ENCODE assay signal across 18 cellular contexts in genomic region chr10:60534791-60535389, GRCh38.
DNase-seq lines count a peak whose midpoint lies in the region; ATAC-seq, FAIRE-seq and TF ChIP-seq lines count a peak whose summit lies in the region.
"Had no signal": no experiment of that assay in that cellular context is flagged by ENCODE, and none has a peak within 500 bp of the region (broad histone marks: within the 10 kb centered on the region; RNA-seq: fewer than 3 reads in every experiment).

No MANE protein-coding gene starts in this region.

- ATAC-seq in GM18511 (IDR thresholded peaks at IDR 0.05; ENCODE audit: unreplicated experiment) (peak; percentile 73), GM21619 (IDR thresholded peaks at IDR 0.05; ENCODE audit: unreplicated experiment) (peak; percentile 60), HG03457 (IDR thresholded peaks at IDR 0.05; ENCODE audit: unreplicated experiment) (peak; percentile 50), right cardiac atrium (no peak), Right ventricle myocardium inferior (no peak)
- ATAC-seq: body of pancreas had no signal

- no peak overlapping the region for H4K8ac ChIP-seq in H1 (ENCODE audit: extremely low read depth, insufficient read depth, low read length)

- H2BK120ac ChIP-seq in H1 (replicated peaks; ENCODE audit: low read depth, low read length): no peak overlapping the region

- 66% methylated on average over 4 of the region's 4 CpGs; no CpG with 5 or more reads in 1 of the 2 experiments for WGBS in H1 (ENCODE audit: extremely low coverage in 1 of 2, insufficient coverage in 1 of 2, insufficient read length in 1 of 2, insufficient replicate concordance in 2 of 2, low coverage in 1 of 2, low lambda C conversion rate in 2 of 2, missing lambda C conversion rate in 1 of 2), 2 experiments
- WGBS in right cardiac atrium: 80% methylated on average over 4 of the region's 4 CpGs

- no peaks in the 10 kb centered on the region for H4K20me1 ChIP-seq in H1 (replicated peaks in 1 of 2; ENCODE audit: control insufficient read depth in 1 of 2, insufficient read depth in 2 of 2, low read length in 2 of 2)

- no peak for TF ChIP-seq POLR2A in H1 (IDR thresholded peaks at IDR 0.05; ENCODE audit: control extremely low read depth in 1 of 2, low read depth in 2 of 2, low read length in 2 of 2)

- DNase-seq in H1 (ENCODE audit: low read depth in 1 of 2, low spot score in 2 of 2) (no peak), right cardiac atrium (no peak), Right ventricle myocardium inferior (ENCODE audit: missing footprints) (no peak), NCI-H345 (lab: John Stamatoyannopoulos, UW) (no peak)
- no peak for DNase-seq in stimulated activated CD4-positive, alpha-beta T cell treated with anti-CD3 and anti-CD28 coated beads, Interleukin-4, amount 100 ng/mL, for 24 hours
- DNase-seq: activated CD4-positive, alpha-beta T cell treated with anti-CD3 and anti-CD28 coated beads, Interleukin-2, amount 50 U/mL, for 1 hour; activated gamma-delta T cell; body of pancreas; COR-L47; effector CD8-positive, alpha-beta T cell; GF-D8; NCI-H2029 treated with DMSO at 0.1 percent for 48 hours; NCI-H526 treated with DMSO at 0.1 percent for 48 hours had no signal

- no peak overlapping the region for H3K9ac ChIP-seq in H1 (replicated peaks in 1 of 4; ENCODE audit: extremely low read depth in 1 of 4, low read depth in 3 of 4, low read length in 3 of 4)

- H3K14ac ChIP-seq in H1 (ENCODE audit: insufficient read length): no peak overlapping the region

- H3K79me2 ChIP-seq in H1 (ENCODE audit: control insufficient read depth in 1 of 2, insufficient read depth in 2 of 2, low read length in 2 of 2): no peaks in the 10 kb centered on the region

- H3K23me2 ChIP-seq in H1 (ENCODE audit: low read depth, low read length): no peaks in the 10 kb centered on the region

- peaks cover 0 to 7% (median 4%) of the 10 kb centered on the region in 4 experiments; a peak in 3 of 7 replicates for H3K4me1 ChIP-seq in H1 (replicated peaks in 1 of 4; ENCODE audit: control insufficient read depth in 3 of 4, insufficient read depth in 4 of 4, low read length in 3 of 4)
- no peaks in the 10 kb centered on the region for H3K4me1 ChIP-seq in right cardiac atrium (ENCODE audit: control insufficient read depth, insufficient read depth, low read length)
- H3K4me1 ChIP-seq: body of pancreas had no signal

- H3K4me2 ChIP-seq in H1 (ENCODE audit: insufficient read depth in 1 of 2, low read depth in 2 of 2, low read length in 2 of 2): peak overlapping the region in 1 of 2 experiments; percentile 22; a peak in 1 of 4 replicates

- H3K27me3 ChIP-seq in H1 (replicated peaks in 1 of 4; ENCODE audit: control insufficient read depth in 3 of 4, extremely low read depth in 1 of 4, insufficient read depth in 3 of 4, low read length in 3 of 4) (no peaks in the 10 kb centered on the region), right cardiac atrium (ENCODE audit: control insufficient read depth, insufficient read depth) (no peaks in the 10 kb centered on the region)
- H3K27me3 ChIP-seq: body of pancreas had no signal

- no peak overlapping the region for H4K5ac ChIP-seq in H1 (ENCODE audit: insufficient read length, low read depth, low read length)

- no peak overlapping the region for H2AK5ac ChIP-seq in H1 (ENCODE audit: low read depth, low read length)

- H3K79me1 ChIP-seq in H1 (ENCODE audit: low read depth, low read length): no peaks in the 10 kb centered on the region

- no peak overlapping the region for H2BK20ac ChIP-seq in H1 (ENCODE audit: low read length)

- H3K18ac ChIP-seq in H1 (ENCODE audit: extremely low read depth, low read length): no peak overlapping the region

- H4K91ac ChIP-seq in H1 (replicated peaks; ENCODE audit: insufficient read length, low read length): no peak overlapping the region

- POLR2A ChIA-PET in H1 (lab: Charles Lee; ENCODE audit: partially characterized antibody): no interaction called here

- H3K36me3 ChIP-seq in H1 (ENCODE audit: control insufficient read depth in 2 of 4, insufficient read depth in 4 of 4, low read length in 3 of 4): no peaks in the 10 kb centered on the region

- no peak overlapping the region for H2BK12ac ChIP-seq in H1 (ENCODE audit: low read depth, low read length)

- CTCF ChIA-PET in H1 (lab: Charles Lee; ENCODE audit: partially characterized antibody): interaction anchor here (1.0 kb wide), 1 partner anchor 16 kb away, joined by 3 read pairs; no protein-coding TSS in a partner anchor

- H3K4ac ChIP-seq in H1 (replicated peaks; ENCODE audit: insufficient read length, low read depth, low read length): no peak overlapping the region

- intact Hi-C loops in right cardiac atrium (cut with DNase I): no loop called here
- intact Hi-C loops in Right ventricle myocardium inferior (cut with DNase I): no loop called here

- H3K9me3 ChIP-seq in H1 (ENCODE audit: insufficient read depth in 2 of 2, low read depth in 1 of 2, low read length in 1 of 2) (no peaks in the 10 kb centered on the region), right cardiac atrium (ENCODE audit: control insufficient read depth, low read length) (no peaks in the 10 kb centered on the region)
- H3K9me3 ChIP-seq: body of pancreas had no signal

- FAIRE-seq in H1 (lab: Jason Lieb, UNC): peak; percentile 66
- FAIRE-seq: GM18507 had no signal

- H2AFZ ChIP-seq in H1 (ENCODE audit: low read length): no peak overlapping the region

- TF ChIP-seq RAD21 in H1 (IDR thresholded peaks at IDR 0.05 in 1 of 2, conservative IDR thresholded peaks at IDR 0.05 in 1 of 2; ENCODE audit: low read depth in 2 of 2, low read length in 2 of 2): no peak

- H3K23ac ChIP-seq in H1 (ENCODE audit: insufficient read length): no peak overlapping the region

- H3K56ac ChIP-seq in H1 (replicated peaks; ENCODE audit: insufficient read length, low read depth, low read length): no peak overlapping the region

- TF ChIP-seq EP300 in H1 (IDR thresholded peaks at IDR 0.05; ENCODE audit: borderline replicate concordance in 1 of 2, low read depth in 2 of 2, low read length in 2 of 2): no peak

- H2BK15ac ChIP-seq in H1 (ENCODE audit: low read length): no peak overlapping the region

- H3K27ac ChIP-seq in H1 (ENCODE audit: low read depth, low read length) (no peak overlapping the region), right cardiac atrium (ENCODE audit: low read length) (no peak overlapping the region)
- H3K27ac ChIP-seq: body of pancreas had no signal

- TF ChIP-seq CTCF in H1 (IDR thresholded peaks at IDR 0.05; ENCODE audit: control extremely low read depth in 1 of 3, insufficient read depth in 1 of 3, low read depth in 1 of 3, low read length in 3 of 3): no peak

- H3K4me3 ChIP-seq in H1 (ENCODE audit: extremely low read depth in 1 of 4, insufficient read depth in 2 of 4, low read depth in 3 of 4, low read length in 4 of 4) (no peak overlapping the region), right cardiac atrium (ENCODE audit: low read length) (no peak overlapping the region)
- H3K4me3 ChIP-seq: body of pancreas, lung had no signal

- H2BK5ac ChIP-seq in H1 (ENCODE audit: low read depth, low read length): no peak overlapping the region

TF ChIP-seq in H1, 55 proteins besides CTCF, POLR2A, EP300 and RAD21:
- TF ChIP-seq CHD1 (IDR thresholded peaks at IDR 0.05; ENCODE audit: low read depth, low read length) (no peak), YY1 (IDR thresholded peaks at IDR 0.05; ENCODE audit: low read depth, low read length) (no peak), NANOG (IDR thresholded peaks at IDR 0.05; ENCODE audit: insufficient read depth, low read depth, low read length, poor library complexity, severe bottlenecking) (no peak), HDAC6 (IDR thresholded peaks at IDR 0.05; ENCODE audit: low read depth, low read length) (no peak), HDAC2 (IDR thresholded peaks at IDR 0.05; ENCODE audit: borderline replicate concordance in 1 of 2, low read depth in 2 of 2, low read length in 2 of 2) (no peak), SUZ12 (IDR thresholded peaks at IDR 0.05; ENCODE audit: low read length) (no peak), SIX5 (IDR thresholded peaks at IDR 0.05; ENCODE audit: low read depth, low read length) (no peak), SRF (IDR thresholded peaks at IDR 0.05; ENCODE audit: low read depth, low read length) (no peak), SAP30 (IDR thresholded peaks at IDR 0.05; ENCODE audit: insufficient read depth, insufficient replicate concordance, low read length) (no peak), MAX (IDR thresholded peaks at IDR 0.05) (no peak), CHD2 (IDR thresholded peaks at IDR 0.05; ENCODE audit: low read length) (no peak), TBP (IDR thresholded peaks at IDR 0.05; ENCODE audit: low read depth, low read length) (no peak), EGR1 (IDR thresholded peaks at IDR 0.05; ENCODE audit: borderline replicate concordance, low read depth, low read length) (no peak), NRF1 (IDR thresholded peaks at IDR 0.05; ENCODE audit: low read depth, low read length) (no peak), RFX5 (IDR thresholded peaks at IDR 0.05; ENCODE audit: borderline replicate concordance, low read depth, low read length) (no peak), GABPA (IDR thresholded peaks at IDR 0.05; ENCODE audit: borderline replicate concordance, insufficient read depth, low read length) (no peak), MAFK (IDR thresholded peaks at IDR 0.05; ENCODE audit: low read depth, low read length) (no peak), KDM1A (IDR thresholded peaks at IDR 0.05; ENCODE audit: borderline replicate concordance, low read length) (no peak)

Comparison
In these comparisons a context has a peak if more than half of its experiments do, and no peak if none do; other contexts are left out.
1. ATAC-seq: peak in GM18511 (single experiment), GM21619 (single experiment) and HG03457 (single experiment); none in right cardiac atrium (0 of 2) and Right ventricle myocardium inferior (single experiment).